In the genomic region with DNA sequence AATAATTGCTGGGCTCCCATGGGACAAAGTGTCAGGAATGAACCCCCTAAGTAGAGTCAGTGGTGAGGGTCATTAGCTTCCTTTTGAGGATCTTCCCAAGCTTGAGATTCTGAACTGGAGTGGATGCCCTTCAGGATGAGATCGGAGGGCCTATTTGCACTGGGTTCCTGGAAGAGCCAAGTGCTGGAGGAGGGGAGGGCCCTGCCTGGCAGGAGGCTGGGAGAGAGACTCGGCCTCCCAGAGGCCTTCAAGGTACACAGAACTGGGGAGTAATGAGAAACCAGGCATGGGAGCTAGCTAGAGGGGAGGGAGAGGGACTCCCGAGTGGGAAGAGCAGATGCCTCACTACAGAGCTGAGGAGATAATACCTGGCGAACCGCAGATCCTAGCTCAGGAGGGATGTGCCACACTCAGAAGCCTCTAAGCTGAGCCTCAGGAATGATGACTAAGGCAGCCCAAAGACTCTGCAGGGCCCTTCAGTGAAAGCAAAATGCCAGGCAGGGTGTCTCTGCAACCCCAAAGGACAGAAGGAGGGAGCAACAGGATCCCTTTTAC, we compare ENCODE assay signal across 1 cellular context.
TF ChIP-seq lines count a peak whose summit lies in the region.

No MANE protein-coding gene starts in this region.

TF ChIP-seq in HEK293, 187 proteins besides CTCF, POLR2A, EP300 and RAD21:
- TF ChIP-seq KLF9 (tag by site-specific recombination; IDR thresholded peaks at IDR 0.05; ENCODE audit: low read depth) (no peak), ZNF776 (tag by site-specific recombination; IDR thresholded peaks at IDR 0.05; ENCODE audit: borderline replicate concordance) (no peak), PBX3 (CRISPR knock-in tag; IDR thresholded peaks at IDR 0.05) (no peak), ZNF16 (tag by site-specific recombination; IDR thresholded peaks at IDR 0.05; ENCODE audit: low read depth) (no peak), ZNF510 (tag by site-specific recombination; IDR thresholded peaks at IDR 0.05; ENCODE audit: insufficient replicate concordance) (no peak), PRDM10 (tag by site-specific recombination; IDR thresholded peaks at IDR 0.05) (no peak), ZNF558 (tag by site-specific recombination; IDR thresholded peaks at IDR 0.05) (no peak), GLIS1 (tag by site-specific recombination; IDR thresholded peaks at IDR 0.05) (peak; percentile 41), FEZF1 (tag by site-specific recombination; IDR thresholded peaks at IDR 0.05) (no peak), ZNF341 (tag by site-specific recombination; IDR thresholded peaks at IDR 0.05; ENCODE audit: low read depth) (peak; percentile 81), ZNF311 (tag by site-specific recombination; IDR thresholded peaks at IDR 0.05; ENCODE audit: borderline replicate concordance) (no peak), ZBTB17 (tag by site-specific recombination; IDR thresholded peaks at IDR 0.05) (peak; percentile 45), ZNF362 (tag by site-specific recombination; IDR thresholded peaks at IDR 0.05) (no peak)
TF ChIP-seq in HEK293: peak in this region for 3.
